ENCODE assay signal across 9 cellular contexts in genomic region chr4:24476209-24476781, GRCh38.
DNase-seq lines count a peak whose midpoint lies in the region; ATAC-seq, FAIRE-seq and TF ChIP-seq lines count a peak whose summit lies in the region.
"Had no signal": no experiment of that assay in that cellular context is flagged by ENCODE, and none has a peak within 500 bp of the region (broad histone marks: within the 10 kb centered on the region; RNA-seq: fewer than 3 reads in every experiment).

No MANE protein-coding gene starts in this region.

- no peaks in the 10 kb centered on the region for H3K36me3 ChIP-seq in breast epithelium
- no peaks in the 10 kb centered on the region for H3K36me3 ChIP-seq in osteoblast (ENCODE audit: insufficient read depth, low read length)

- peak; percentile 35 for ATAC-seq in HG03565 (IDR thresholded peaks at IDR 0.05; ENCODE audit: unreplicated experiment)
- ATAC-seq in left lobe of liver = no peak

- H3K27me3 ChIP-seq in breast epithelium (peaks cover 0 to 6% of the 10 kb centered on the region in 2 donors), osteoblast (ENCODE audit: insufficient read depth, low read length) (peaks cover 4% of the 10 kb centered on the region)

- no peak overlapping the region for H2AFZ ChIP-seq in osteoblast (ENCODE audit: low read length)

- H4K20me1 ChIP-seq in osteoblast (ENCODE audit: insufficient read depth, low read length) = no peaks in the 10 kb centered on the region

- peak; percentile 54 for FAIRE-seq in G401.6 (lab: Jason Lieb, UNC)

- no peak for TF ChIP-seq POLR2A in breast epithelium (IDR thresholded peaks at IDR 0.05)

- H3K9me3 ChIP-seq in breast epithelium = no peaks in the 10 kb centered on the region
- no peaks in the 10 kb centered on the region for H3K9me3 ChIP-seq in osteoblast (ENCODE audit: low read depth, low read length)

- H3K4me3 ChIP-seq in breast epithelium (no peak overlapping the region), osteoblast (ENCODE audit: insufficient read depth, low read length) (no peak overlapping the region)

- intact Hi-C loops in breast epithelium (cut with DNase I; ENCODE audit: low total_unique reads) = no loop called here

- no peak for DNase-seq in breast epithelium (ENCODE audit: low spot score in 2 of 2)
- peak; percentile 86 for DNase-seq in osteoblast (ENCODE audit: insufficient read length, low spot score, missing footprints)
- DNase-seq in ecto neural progenitor cell (ENCODE audit: low spot score) = no peak
- no peak for DNase-seq in left lobe of liver (ENCODE audit: low spot score)
- DNase-seq in NCI-H510A treated with DMSO at 0.1 percent for 48 hours (lab: John Stamatoyannopoulos, UW) = no peak
- DNase-seq in SHP77 (lab: John Stamatoyannopoulos, UW) = no peak
- DNase-seq: activated naive CD8-positive, alpha-beta T cell treated with anti-CD3 and anti-CD28 coated beads, Interleukin-2, amount 10 ng/mL, durations not matched to agents 7 days and 5 days had no signal

- H3K4me2 ChIP-seq in osteoblast (ENCODE audit: insufficient read depth, low read length) = no peak overlapping the region

- H3K27ac ChIP-seq in breast epithelium (no peak overlapping the region), osteoblast (ENCODE audit: low read depth, low read length) (no peak overlapping the region)

- H3K4me1 ChIP-seq in breast epithelium = peaks cover 7 to 10% of the 10 kb centered on the region in 2 donors
- H3K4me1 ChIP-seq in osteoblast (ENCODE audit: insufficient read depth, low read length) = peaks cover 5% of the 10 kb centered on the region

- H3K79me2 ChIP-seq in osteoblast (ENCODE audit: insufficient read depth, low read length) = no peaks in the 10 kb centered on the region

- peak in 2 of 3 donors; percentile 18 to 30 for TF ChIP-seq CTCF in breast epithelium (IDR thresholded peaks at IDR 0.05)
- peak; percentile 59 for TF ChIP-seq CTCF in osteoblast (IDR thresholded peaks at IDR 0.05; ENCODE audit: extremely low read depth, low read depth, low read length)
